Comparison of ENCODE assay signal across 32 cellular contexts in genomic region chr3:56937580-56937979, GRCh38.
"Had no signal": no experiment of that assay in that cellular context is flagged by ENCODE, and none has a peak within 500 bp of the region (broad histone marks: within the 10 kb centered on the region; RNA-seq: fewer than 3 reads in every experiment).

No MANE protein-coding gene starts in this region.

- H3K4me3 Mint-ChIP-seq: activated CD4-positive, alpha-beta T cell treated with anti-CD3 and anti-CD28 coated beads for 36 hours; activated CD4-positive, alpha-beta T cell treated with anti-CD3 and anti-CD28 coated beads, Interleukin-2, amount 10 ng/mL, durations not matched to agents 7 days and 5 days; activated CD8-positive, alpha-beta T cell treated with anti-CD3 and anti-CD28 coated beads, Interleukin-2, amount 10 ng/mL, durations not matched to agents 7 days and 5 days; activated naive CD4-positive, alpha-beta T cell treated with anti-CD3 and anti-CD28 coated beads for 36 hours; activated T-cell treated with anti-CD3 and anti-CD28 coated beads, Interleukin-2, amount 50 U/mL, for 4 hours; activated T-helper 1 cell treated with anti-CD3 and anti-CD28 coated beads, Interleukin-12 subunit alpha, Interleukin-12 subunit beta, Interleukin-2, Interleukin-4 antibody, amounts not matched to agents 30 ng/mL and 10 ng/mL and 1 ng/mL, durations not matched to agents 14 hours and 24 hours and 36 hours; brain; T-helper 1 cell treated with Interleukin-12 subunit alpha and Interleukin-12 subunit beta and Interleukin-4 antibody, amounts not matched to agents 30 μg/mL and 1 μg/mL, for 36 hours; T-helper 2 cell treated with Interferon-gamma antibody and Interleukin-4, amounts not matched to agents 5 μg/mL and 100 μg/mL, for 36 hours; WTC11 had no signal

- H3K36me3 ChIP-seq: adrenal gland, Peyer's patch, SJSA1 had no signal

- DNase-seq: activated CD4-positive, alpha-beta T cell treated with anti-CD3 and anti-CD28 coated beads for 36 hours; activated CD4-positive, alpha-beta T cell treated with anti-CD3 and anti-CD28 coated beads, Interleukin-2, amount 10 ng/mL, durations not matched to agents 7 days and 5 days; activated CD4-positive, alpha-beta T cell treated with anti-CD3 and anti-CD28 coated beads, Interleukin-2, amount 50 U/mL, for 48 hours; activated CD8-positive, alpha-beta T cell treated with anti-CD3 and anti-CD28 coated beads, Interleukin-2, amount 10 ng/mL, durations not matched to agents 7 days and 5 days; activated gamma-delta T cell treated with Interleukin-2 at 50 U/mL for 16 hours; activated naive CD4-positive, alpha-beta T cell treated with anti-CD3 and anti-CD28 coated beads for 36 hours; activated T-cell treated with anti-CD3 and anti-CD28 coated beads, Interleukin-2, amount 50 U/mL, for 4 hours; adrenal gland; caudate nucleus; MM.1S; MV-4-11; NCI-H1092; NCI-H1436 treated with DMSO at 0.1 percent for 48 hours; NCI-H1694 treated with DMSO at 0.1 percent for 48 hours; NCI-H2029; NCI-H345; NCI-H69; PC-3; Peyer's patch; RPMI8226; SHP77 treated with DMSO at 0.1 percent for 48 hours; SK-N-SH had no signal

- H3K4me1 ChIP-seq: adrenal gland, Peyer's patch had no signal

- H3K27ac ChIP-seq: adrenal gland, Peyer's patch, SJSA1 had no signal

- H3K4me1 Mint-ChIP-seq: WTC11 had no signal

- FAIRE-seq: bronchial epithelial cell, colon had no signal

- H3K4me2 ChIP-seq: SK-N-SH had no signal

- H3K27ac Mint-ChIP-seq: activated CD4-positive, alpha-beta T cell treated with anti-CD3 and anti-CD28 coated beads for 36 hours; activated CD4-positive, alpha-beta T cell treated with anti-CD3 and anti-CD28 coated beads, Interleukin-2, amount 10 ng/mL, durations not matched to agents 7 days and 5 days; activated CD8-positive, alpha-beta T cell treated with anti-CD3 and anti-CD28 coated beads, Interleukin-2, amount 10 ng/mL, durations not matched to agents 7 days and 5 days; activated naive CD4-positive, alpha-beta T cell treated with anti-CD3 and anti-CD28 coated beads for 36 hours; activated naive CD4-positive, alpha-beta T cell treated with anti-CD3 and anti-CD28 coated beads, Interleukin-2, amount 50 U/mL, for 72 hours; activated T-helper 1 cell treated with anti-CD3 and anti-CD28 coated beads, Interleukin-12 subunit alpha, Interleukin-12 subunit beta, Interleukin-2, Interleukin-4 antibody, amounts not matched to agents 30 ng/mL and 10 ng/mL and 1 ng/mL, durations not matched to agents 14 hours and 24 hours and 36 hours; T-helper 1 cell treated with Interleukin-12 subunit alpha and Interleukin-12 subunit beta and Interleukin-4 antibody, amounts not matched to agents 30 μg/mL and 1 μg/mL, for 36 hours; T-helper 2 cell treated with Interferon-gamma antibody and Interleukin-4, amounts not matched to agents 5 μg/mL and 100 μg/mL, for 36 hours; WTC11 had no signal

- H3K4me3 ChIP-seq: adrenal gland, Peyer's patch, SJSA1 had no signal

- H3K27me3 Mint-ChIP-seq: activated CD4-positive, alpha-beta T cell treated with anti-CD3 and anti-CD28 coated beads for 36 hours; activated CD4-positive, alpha-beta T cell treated with anti-CD3 and anti-CD28 coated beads, Interleukin-2, amount 10 ng/mL, durations not matched to agents 7 days and 5 days; brain had no signal

- H3K9ac ChIP-seq: SK-N-SH had no signal

- ATAC-seq: activated CD4-positive, alpha-beta T cell treated with anti-CD3 and anti-CD28 coated beads for 36 hours; activated CD4-positive, CD25-positive, alpha-beta regulatory T cell treated with anti-CD3 and anti-CD28 coated beads, Interleukin-2, amount 50 U/mL, for 24 hours; activated CD8-positive, alpha-beta T cell treated with anti-CD3 and anti-CD28 coated beads, Interleukin-2, amount 10 ng/mL, durations not matched to agents 7 days and 5 days; activated naive CD4-positive, alpha-beta T cell treated with anti-CD3 and anti-CD28 coated beads, Interleukin-2, amount 50 U/mL, for 72 hours; PC-3; WTC11 had no signal

- H3K27me3 ChIP-seq: adrenal gland, Peyer's patch, SJSA1 had no signal

- H3K9me3 ChIP-seq: adrenal gland, Peyer's patch, SJSA1, SK-N-SH had no signal
